In the genomic region with DNA sequence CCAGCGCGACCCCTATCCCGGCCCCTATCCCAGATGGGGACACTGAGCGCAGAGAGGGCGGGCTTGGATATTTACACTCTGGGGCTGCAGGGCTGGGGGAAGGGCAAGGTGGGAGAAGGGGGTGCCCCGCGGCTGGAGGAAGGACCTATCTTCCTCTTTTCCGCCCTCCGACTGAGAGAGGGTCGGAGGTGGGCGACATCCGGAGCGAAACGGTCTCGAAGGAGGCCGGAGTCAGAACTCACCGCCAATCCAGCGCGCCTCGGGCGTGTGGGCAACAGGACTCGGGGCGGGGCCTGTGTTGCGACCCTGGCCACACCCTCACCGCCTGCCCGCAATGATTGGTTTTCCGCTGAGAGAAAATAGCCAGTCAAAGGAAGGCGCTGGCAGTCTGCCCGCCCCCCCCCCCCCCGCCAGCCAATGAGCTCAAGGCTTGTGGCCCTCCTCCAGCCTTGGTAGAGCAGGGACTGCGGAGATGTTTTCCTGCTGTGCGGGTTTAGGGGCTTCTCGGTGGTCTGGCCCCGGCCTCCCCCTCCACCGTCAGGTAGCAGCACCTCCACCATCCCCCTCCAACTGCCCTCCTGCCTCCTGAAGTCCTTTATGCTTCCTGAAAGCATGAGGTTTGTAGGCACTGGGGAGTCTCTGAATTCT, we compare ENCODE assay signal across 8 cellular contexts. TPM values are rescaled to one million over a fixed set of nuclear protein-coding genes. Genes with fewer than 3 reads are reported as not detected.
DNase-seq lines count a peak whose midpoint lies in the region; ATAC-seq, FAIRE-seq and TF ChIP-seq lines count a peak whose summit lies in the region.

A gene with protein sequence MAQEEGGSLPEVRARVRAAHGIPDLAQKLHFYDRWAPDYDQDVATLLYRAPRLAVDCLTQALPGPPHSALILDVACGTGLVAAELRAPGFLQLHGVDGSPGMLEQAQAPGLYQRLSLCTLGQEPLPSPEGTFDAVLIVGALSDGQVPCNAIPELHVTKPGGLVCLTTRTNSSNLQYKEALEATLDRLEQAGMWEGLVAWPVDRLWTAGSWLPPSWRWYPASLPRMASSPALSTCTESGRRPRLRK (minus strand): TSS at position 269 of the 648 bp plus-strand sequence. CDS start 376 bp downstream, outside the sequence.

- H3K9me3 ChIP-seq in BE2C, result no peaks in the 10 kb centered on the region
- no peaks in the 10 kb centered on the region for H3K9me3 ChIP-seq in colonic mucosa
- no peaks in the 10 kb centered on the region for H3K9me3 ChIP-seq in left lung

- no peaks in the 10 kb centered on the region for H3K27me3 ChIP-seq in BE2C
- no peaks in the 10 kb centered on the region for H3K27me3 ChIP-seq in colonic mucosa
- peaks cover 0 to 6% of the 10 kb centered on the region in 2 donors for H3K27me3 ChIP-seq in left lung

- H3K9ac ChIP-seq in colonic mucosa (ENCODE audit: low read depth in 2 of 2, low read length in 2 of 2), result peak within 1 kb of the TSS; percentile 86 to 92

- peak within 1 kb of the TSS; percentile 50 for H3K27ac ChIP-seq in colonic mucosa
- H3K27ac ChIP-seq in left lung, result peak within 1 kb of the TSS; percentile 10 to 69

- H3K4me1 ChIP-seq in BE2C (no peaks in the 10 kb centered on the region), colonic mucosa (no peaks in the 10 kb centered on the region), left lung (peaks cover 5 to 19% of the 10 kb centered on the region in 2 donors)

- FAIRE-seq in GM19239 (lab: Jason Lieb, UNC), result no peak

- TF ChIP-seq CTCF in BE2C (IDR thresholded peaks at IDR 0.05; ENCODE audit: low read depth, low read length) (no peak), colonic mucosa (IDR thresholded peaks at IDR 0.05) (no peak), left lung (IDR thresholded peaks at IDR 0.05) (no peak)

- H3K4me3 ChIP-seq in BE2C (ENCODE audit: low read depth, low read length) (peak within 1 kb of the TSS; percentile 65), colonic mucosa (peak within 1 kb of the TSS; percentile 52), left lung (peak within 1 kb of the TSS; percentile 42 to 46)

- no peaks in the 10 kb centered on the region for H3K36me3 ChIP-seq in BE2C
- H3K36me3 ChIP-seq in colonic mucosa, result no peaks in the 10 kb centered on the region
- no peaks in the 10 kb centered on the region for H3K36me3 ChIP-seq in left lung

- intact Hi-C loops in colonic mucosa (cut with DNase I) (no loop called here), left lung (cut with DNase I) (no loop called here)

- DNase-seq in BE2C, result peak; percentile 96
- peak; percentile 99 for DNase-seq in GM19239 (ENCODE audit: insufficient read length, low spot score)
- peak; percentile 87 for DNase-seq in NCI-H510A treated with DMSO at 0.1 percent for 48 hours (lab: John Stamatoyannopoulos, UW)
- DNase-seq in activated CD4-positive, alpha-beta T cell treated with anti-CD3 and anti-CD28 coated beads for 48 hours, result peak; percentile 93
- DNase-seq in colonic mucosa, result peak; percentile 93
- peak; percentile 94 for DNase-seq in left lung
- DNase-seq in stimulated activated CD4-positive, alpha-beta T cell treated with anti-CD3 and anti-CD28 coated beads, Interleukin-2, amount 100 ng/mL, for 4 hours (ENCODE audit: low read depth), result peak; percentile 85

- ATAC-seq in HG03442 (IDR thresholded peaks at IDR 0.05; ENCODE audit: unreplicated experiment) (peak; percentile 88), left lung (peak; percentile 97)

RNA-seq across cellular contexts. Expression of the gene that starts here (rescaled TPM):
- polyA plus RNA-seq in BE2C (2012; ENCODE audit: insufficient read depth, insufficient read length, low read depth), result 6.6 TPM
- 1 to 10 TPM; 4.0 to 7.4 TPM for total RNA-seq in colonic mucosa
- total RNA-seq in left lung, result 1 to 10 TPM; 1.5 to 2.6 TPM

Comparison
In these comparisons a context has a peak if more than half of its experiments do, and no peak if none do; other contexts are left out.
1. Peak in every context shown above with its lines: DNase-seq, ATAC-seq, H3K4me3 ChIP-seq and H3K27ac ChIP-seq.